In the genomic region with DNA sequence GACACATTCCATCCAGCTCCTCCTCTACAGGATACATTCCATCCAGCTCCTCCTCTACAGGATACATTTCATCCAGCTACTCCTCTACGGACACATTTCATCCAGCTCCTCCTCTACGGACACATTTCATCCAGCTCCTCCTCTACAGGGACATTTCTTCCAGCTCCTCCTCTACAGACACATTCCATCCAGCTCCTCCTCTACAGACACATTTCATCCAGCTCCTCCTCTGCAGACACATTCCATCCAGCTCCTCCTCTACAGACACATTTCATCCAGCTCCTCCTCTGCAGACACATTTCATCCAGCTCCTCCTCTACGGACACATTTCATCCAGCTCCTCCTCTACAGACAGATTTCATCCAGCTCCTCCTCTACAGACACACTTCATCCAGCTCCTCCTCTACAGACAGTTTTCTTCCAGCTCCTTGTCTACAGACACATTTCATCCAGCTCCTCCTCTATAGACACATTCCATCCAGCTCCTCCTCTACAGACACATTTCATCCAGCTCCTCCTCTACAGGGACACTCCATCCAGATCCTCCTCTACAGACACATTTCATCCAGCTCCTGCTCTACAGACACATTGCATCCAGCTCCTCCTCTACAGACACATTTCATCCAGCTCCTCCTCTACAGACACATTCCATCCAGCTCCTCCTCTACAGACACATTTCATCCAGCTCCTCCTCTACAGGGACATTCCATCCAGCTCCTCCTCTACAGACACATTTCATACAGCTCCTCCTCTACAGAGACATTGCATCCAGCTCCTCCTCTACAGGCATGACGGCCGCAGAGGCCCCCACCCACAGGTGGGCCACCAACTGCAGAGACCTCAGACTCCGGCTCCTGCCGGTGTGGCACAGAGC, we compare ENCODE assay signal across 11 cellular contexts. TPM values are rescaled to one million over a fixed set of nuclear protein-coding genes. Genes with fewer than 3 reads are reported as not detected.
DNase-seq lines count a peak whose midpoint lies in the region; ATAC-seq, FAIRE-seq and TF ChIP-seq lines count a peak whose summit lies in the region.
"Not testable (repeated sequence)": the region's sequence is repeated elsewhere in the genome, so short reads cannot be mapped to it uniquely, and the experiment has no call there.
"Had no signal": no experiment of that assay in that cellular context is flagged by ENCODE, and none has a peak within 500 bp of the region (broad histone marks: within the 10 kb centered on the region; RNA-seq: fewer than 3 reads in every experiment).

No MANE protein-coding gene starts in this region.

- H3K27ac Mint-ChIP-seq in WTC11 (peak overlapping the region; percentile 95), MCF 10A (ENCODE audit: low read depth, unreplicated experiment) (peak overlapping the region; percentile 23), progenitor cell of endocrine pancreas (peak overlapping the region; percentile 56)

- H3K27ac ChIP-seq in fibroblast of lung (ENCODE audit: insufficient read depth, low read length); HepG2 (ENCODE audit: extremely low read length, insufficient read depth, low read length): not testable (repeated sequence)

- TSS peak; percentile 72 for BruUV-seq in MCF 10A (replicated peaks; lab: Mats Ljungman, UMichigan)
- not testable (repeated sequence) for BruUV-seq in HepG2 (replicated peaks; lab: Mats Ljungman, UMichigan)

- not testable (repeated sequence) for H3K9me3 ChIP-seq in fibroblast of lung (ENCODE audit: control insufficient read depth, insufficient read depth, low read depth, low read length); HepG2 (ENCODE audit: low read length)

- CTCF ChIA-PET in WTC11 (lab: Charles Lee), result interaction anchor here (1.5 kb wide), 1 partner anchor 52 kb away, joined by 6 read pairs; no protein-coding TSS in a partner anchor
- CTCF ChIA-PET in MCF 10A (lab: Yijun Ruan, JAX), result interaction anchor here (0.5 to 1.3 kb wide), 8 partner anchors 15 to 440 kb away, joined by 3 to 6 read pairs (median 4); no protein-coding TSS in a partner anchor
- CTCF ChIA-PET in HepG2 (lab: Yijun Ruan, JAX; ENCODE audit: low intra/inter-chr PET ratio, low total read pairs), result not testable (repeated sequence)

- in situ Hi-C loops in HepG2 (cut with HindIII; ENCODE audit: extremely low pct_ligation_motif_present, low pct_unique_long_range_greater_than_20kb), result not testable (repeated sequence)

- H3K27me3 ChIP-seq in fibroblast of lung (ENCODE audit: control insufficient read depth, insufficient read depth, low read length); HepG2 (ENCODE audit: control insufficient read depth in 1 of 2, insufficient read depth in 2 of 2, low read length in 2 of 2): not testable (repeated sequence)

- peaks cover 69% of the 10 kb centered on the region for H3K36me3 Mint-ChIP-seq in WTC11
- peaks cover 50% of the 10 kb centered on the region for H3K36me3 Mint-ChIP-seq in MCF 10A (ENCODE audit: insufficient read depth, unreplicated experiment)
- H3K36me3 Mint-ChIP-seq in progenitor cell of endocrine pancreas (ENCODE audit: insufficient read depth), result peaks cover 16% of the 10 kb centered on the region

- not testable (repeated sequence) for TF ChIP-seq RAD21 in HepG2 (CRISPR knock-in tag; IDR thresholded peaks at IDR 0.05)

- H4K20me1 ChIP-seq in fibroblast of lung (ENCODE audit: control insufficient read depth, extremely low read depth, insufficient read depth, low read length), result not testable (repeated sequence)
- H4K20me1 ChIP-seq in HepG2 (ENCODE audit: insufficient read depth, low read length), result peaks cover 24% of the 10 kb centered on the region

- H3K4me2 ChIP-seq in fibroblast of lung (ENCODE audit: extremely low read depth, insufficient read depth, low read length), result peak overlapping the region; percentile 13
- not testable (repeated sequence) for H3K4me2 ChIP-seq in HepG2 (ENCODE audit: low read depth, low read length)

- not testable (repeated sequence) for H3K9ac ChIP-seq in fibroblast of lung (ENCODE audit: insufficient read depth, low read length); HepG2 (ENCODE audit: insufficient read depth, low read depth, low read length)

- not testable (repeated sequence) for TF ChIP-seq POLR2A in HepG2 (IDR thresholded peaks at IDR 0.05; ENCODE audit: insufficient read depth in 1 of 2, low read depth in 2 of 2, low read length in 2 of 2)

- intact Hi-C loops in MCF 10A (cut with micrococcal nuclease); HepG2 (cut with micrococcal nuclease; ENCODE audit: unreplicated experiment): not testable (repeated sequence)

- H3K36me3 ChIP-seq in fibroblast of lung (ENCODE audit: control insufficient read depth, insufficient read depth, low read length) (peaks cover 20% of the 10 kb centered on the region), HepG2 (replicated peaks in 1 of 2; ENCODE audit: control insufficient read depth in 1 of 2, insufficient read depth in 2 of 2, low read length in 2 of 2) (peaks cover 27 to 37% of the 10 kb centered on the region in 2 experiments; a peak in 4 of 5 replicates)

- 52% methylated on average over 7 of the region's 7 CpGs for WGBS in HepG2 (ENCODE audit: low lambda C conversion rate)

- not testable (repeated sequence) for H3K4me3 ChIP-seq in fibroblast of lung (replicated peaks in 1 of 4; ENCODE audit: control extremely low read depth in 1 of 4, insufficient read depth in 1 of 4, low read depth in 3 of 4, low read length in 4 of 4); HepG2 (replicated peaks in 1 of 3; ENCODE audit: insufficient read depth in 1 of 3, low read depth in 2 of 3, low read length in 3 of 3)

- FAIRE-seq in G401.6 (lab: Jason Lieb, UNC), result peak; percentile 95
- FAIRE-seq in HepG2 (lab: Jason Lieb, UNC), result not testable (repeated sequence)

- not testable (repeated sequence) for H2AFZ ChIP-seq in fibroblast of lung (ENCODE audit: low read length); HepG2 (ENCODE audit: low read length)

- not testable (repeated sequence) for H3K4me1 ChIP-seq in fibroblast of lung (ENCODE audit: control insufficient read depth, extremely low read depth, insufficient read depth, low read length)
- peaks cover 28% of the 10 kb centered on the region for H3K4me1 ChIP-seq in HepG2 (ENCODE audit: insufficient read depth, low read length)

- peak; percentile 10 for DNase-seq in 8988T
- peak; percentile 70 for DNase-seq in M059J (ENCODE audit: low read depth)
- not testable (repeated sequence) for DNase-seq in WTC11 (ENCODE audit: low spot score); progenitor cell of endocrine pancreas (ENCODE audit: low spot score, unreplicated experiment)
- peak; percentile 47 for DNase-seq in MCF 10A (ENCODE audit: unreplicated experiment)
- DNase-seq in fibroblast of lung (ENCODE audit: low read depth in 2 of 2), result peak; percentile 17 to 29
- DNase-seq in HepG2 (ENCODE audit: low spot score), result peak; percentile 51

- not testable (repeated sequence) for TF ChIP-seq EP300 in HepG2 (IDR thresholded peaks at IDR 0.05; ENCODE audit: low read depth in 2 of 2, low read length in 2 of 2); HepG2 (CRISPR knock-in tag; IDR thresholded peaks at IDR 0.05; ENCODE audit: borderline replicate concordance)

- H3K4me3 Mint-ChIP-seq in WTC11; MCF 10A (ENCODE audit: unreplicated experiment); progenitor cell of endocrine pancreas (ENCODE audit: low read depth): not testable (repeated sequence)

- not testable (repeated sequence) for H3K9me3 Mint-ChIP-seq in WTC11; progenitor cell of endocrine pancreas (ENCODE audit: low read depth)
- H3K9me3 Mint-ChIP-seq in MCF 10A (ENCODE audit: unreplicated experiment), result peaks cover 17% of the 10 kb centered on the region

- POLR2A ChIA-PET in WTC11 (lab: Charles Lee), result not testable (repeated sequence)
- POLR2A ChIA-PET in MCF 10A (lab: Yijun Ruan, JAX), result interaction anchor here (0.6 to 3.6 kb wide), 6 partner anchors 14 to 1233 kb away, joined by 3 to 18 read pairs (median 4); no protein-coding TSS in a partner anchor
- POLR2A ChIA-PET in HepG2 (lab: Yijun Ruan, JAX), result interaction anchor here (0.9 to 3.1 kb wide), 3 partner anchors 13 to 19 kb away, joined by 3 to 12 read pairs (median 3); partner anchors contain the start of gene CLPTM1L

- H3K79me2 ChIP-seq in fibroblast of lung (ENCODE audit: control insufficient read depth, insufficient read depth, low read length); HepG2 (ENCODE audit: insufficient read depth, low read length): not testable (repeated sequence)

- H3K4me1 Mint-ChIP-seq in WTC11; progenitor cell of endocrine pancreas (ENCODE audit: low read depth): not testable (repeated sequence)
- H3K4me1 Mint-ChIP-seq in MCF 10A (ENCODE audit: insufficient read depth, unreplicated experiment), result peaks cover 47% of the 10 kb centered on the region

- not testable (repeated sequence) for ATAC-seq in WTC11, HepG2

- H3K27me3 Mint-ChIP-seq in WTC11 (ENCODE audit: low read depth); MCF 10A (ENCODE audit: insufficient read depth, unreplicated experiment); progenitor cell of endocrine pancreas: not testable (repeated sequence)

- not testable (repeated sequence) for TF ChIP-seq CTCF in WTC11 (IDR thresholded peaks at IDR 0.05); MCF 10A (IDR thresholded peaks at IDR 0.05; ENCODE audit: unreplicated experiment); fibroblast of lung (conservative IDR thresholded peaks at IDR 0.05 in 1 of 2, IDR thresholded peaks at IDR 0.05 in 1 of 2; ENCODE audit: low read depth in 1 of 2, low read length in 2 of 2); HepG2 (CRISPR knock-in tag; IDR thresholded peaks at IDR 0.05); progenitor cell of endocrine pancreas (IDR thresholded peaks at IDR 0.05; ENCODE audit: unreplicated experiment)

RNA-seq across cellular contexts. Expression of gene CLPTM1L, which starts 16.4 kb away (rescaled TPM):
- total RNA-seq in M059J (2014; rRNA removed; shearing (Covaris generic)), result 150 and 262 TPM in 2 replicates
- 73.4 to 92.8 TPM (median 73.8 TPM) in 3 replicates for total RNA-seq in WTC11 (2021)
- total RNA-seq in MCF 10A (2022), result 116 and 128 TPM in 2 replicates
- total RNA-seq in fibroblast of lung, result 189 and 215 TPM in 2 replicates
- polyA plus RNA-seq in fibroblast of lung, result 89.3 and 99.2 TPM in 2 replicates
- polyA plus RNA-seq in fibroblast of lung (2012), result 57.3 and 69.6 TPM in 2 replicates
- polyA minus RNA-seq in fibroblast of lung (ENCODE audit: low replicate concordance), result 122 and 295 TPM in 2 replicates
- total RNA-seq in HepG2 (2016; rRNA removed; fragmentation: Illumina TruSeq; extraction: Trizol), result 65.4 and 124 TPM in 2 replicates
- total RNA-seq in HepG2 (2016; cell fraction: cytosol; rRNA removed; fragmentation: Illumina TruSeq; extraction: Trizol; ENCODE audit: low read depth), result 165 and 166 TPM in 2 replicates
- 72.1 and 131 TPM in 2 replicates for total RNA-seq in HepG2 (2016; cell fraction: insoluble cytoplasmic fraction; rRNA removed; fragmentation: Illumina TruSeq; extraction: Trizol)
- total RNA-seq in HepG2 (2016; cell fraction: membrane; rRNA removed; fragmentation: Illumina TruSeq; extraction: Trizol), result 271 and 285 TPM in 2 replicates
- 76.4 and 77.0 TPM in 2 replicates for total RNA-seq in HepG2 (2016; cell fraction: nucleus; rRNA removed; fragmentation: Illumina TruSeq; extraction: Trizol)
- polyA plus RNA-seq in HepG2 (2011; rRNA removed), result 80.3 and 99.3 TPM in 2 replicates
- polyA plus RNA-seq in HepG2 (2011; cell fraction: cytosol; rRNA removed), result 102 and 119 TPM in 2 replicates
- 99.8 and 103 TPM in 2 replicates for polyA plus RNA-seq in HepG2 (2011; cell fraction: nucleus; rRNA removed)
- polyA plus RNA-seq in HepG2 (2012), result 43.6 and 60.3 TPM in 2 replicates
- polyA plus RNA-seq in HepG2 (2016; cell fraction: cytosol; fragmentation: Illumina TruSeq; extraction: Trizol; ENCODE audit: low read depth), result 124 and 168 TPM in 2 replicates
- polyA plus RNA-seq in HepG2 (2016; cell fraction: insoluble cytoplasmic fraction; fragmentation: Illumina TruSeq; extraction: Trizol; ENCODE audit: low read depth), result 83.6 and 94.2 TPM in 2 replicates
- 184 and 217 TPM in 2 replicates for polyA plus RNA-seq in HepG2 (2016; cell fraction: membrane; fragmentation: Illumina TruSeq; extraction: Trizol; ENCODE audit: low read depth)
- 147 and 155 TPM in 2 replicates for polyA plus RNA-seq in HepG2 (2016; cell fraction: nucleus; fragmentation: Illumina TruSeq; extraction: Trizol; ENCODE audit: insufficient read depth, low read depth)
- polyA minus RNA-seq in HepG2 (2011; rRNA and poly(A)+ RNA removed; ENCODE audit: low replicate concordance), result 281 and 712 TPM in 2 replicates
- polyA minus RNA-seq in HepG2 (2011; cell fraction: cytosol; rRNA and poly(A)+ RNA removed), result 45.2 and 56.5 TPM in 2 replicates
- polyA minus RNA-seq in HepG2 (2011; cell fraction: nucleus; rRNA and poly(A)+ RNA removed), result 37.0 and 46.2 TPM in 2 replicates
- total RNA-seq in progenitor cell of endocrine pancreas, result 90.3 and 95.4 TPM in 2 replicates

RNA-seq across cellular contexts. Expression of gene TERT, which starts 33.6 kb away (rescaled TPM):
- 0.62 TPM in 1 of 2 replicates, not detected in the other for total RNA-seq in M059J (2014; rRNA removed; shearing (Covaris generic))
- total RNA-seq in WTC11 (2021), result 40.4 to 42.9 TPM (median 40.5 TPM) in 3 replicates
- total RNA-seq in MCF 10A (2022), result 0.16 TPM in 1 of 2 replicates, not detected in the other
- not detected in 2 replicates for total RNA-seq in fibroblast of lung
- polyA plus RNA-seq in fibroblast of lung, result not detected in 2 replicates
- polyA plus RNA-seq in fibroblast of lung (2012), result not detected in 2 replicates
- polyA minus RNA-seq in fibroblast of lung (ENCODE audit: low replicate concordance), result not detected in 2 replicates
- total RNA-seq in HepG2 (2016; rRNA removed; fragmentation: Illumina TruSeq; extraction: Trizol), result 1.2 and 5.9 TPM in 2 replicates
- total RNA-seq in HepG2 (2016; cell fraction: cytosol; rRNA removed; fragmentation: Illumina TruSeq; extraction: Trizol; ENCODE audit: low read depth), result 6.1 and 7.1 TPM in 2 replicates
- total RNA-seq in HepG2 (2016; cell fraction: insoluble cytoplasmic fraction; rRNA removed; fragmentation: Illumina TruSeq; extraction: Trizol), result 1.7 and 5.8 TPM in 2 replicates
- 3.3 and 3.7 TPM in 2 replicates for total RNA-seq in HepG2 (2016; cell fraction: membrane; rRNA removed; fragmentation: Illumina TruSeq; extraction: Trizol)
- total RNA-seq in HepG2 (2016; cell fraction: nucleus; rRNA removed; fragmentation: Illumina TruSeq; extraction: Trizol), result 7.1 and 8.7 TPM in 2 replicates
- 3.5 and 4.3 TPM in 2 replicates for polyA plus RNA-seq in HepG2 (2011; rRNA removed)
- 0.68 and 2.0 TPM in 2 replicates for polyA plus RNA-seq in HepG2 (2011; cell fraction: cytosol; rRNA removed)
- 28.2 and 42.3 TPM in 2 replicates for polyA plus RNA-seq in HepG2 (2011; cell fraction: nucleus; rRNA removed)
- 1.7 and 2.9 TPM in 2 replicates for polyA plus RNA-seq in HepG2 (2012)
- polyA plus RNA-seq in HepG2 (2016; cell fraction: cytosol; fragmentation: Illumina TruSeq; extraction: Trizol; ENCODE audit: low read depth), result 0.62 and 0.99 TPM in 2 replicates
- polyA plus RNA-seq in HepG2 (2016; cell fraction: insoluble cytoplasmic fraction; fragmentation: Illumina TruSeq; extraction: Trizol; ENCODE audit: low read depth), result 1.6 and 2.5 TPM in 2 replicates
- polyA plus RNA-seq in HepG2 (2016; cell fraction: membrane; fragmentation: Illumina TruSeq; extraction: Trizol; ENCODE audit: low read depth), result 1.4 and 1.5 TPM in 2 replicates
- 24.5 and 26.8 TPM in 2 replicates for polyA plus RNA-seq in HepG2 (2016; cell fraction: nucleus; fragmentation: Illumina TruSeq; extraction: Trizol; ENCODE audit: insufficient read depth, low read depth)
- 0.30 and 3.4 TPM in 2 replicates for polyA minus RNA-seq in HepG2 (2011; rRNA and poly(A)+ RNA removed; ENCODE audit: low replicate concordance)
- 1.9 and 2.0 TPM in 2 replicates for polyA minus RNA-seq in HepG2 (2011; cell fraction: cytosol; rRNA and poly(A)+ RNA removed)
- polyA minus RNA-seq in HepG2 (2011; cell fraction: nucleus; rRNA and poly(A)+ RNA removed), result 4.0 and 6.4 TPM in 2 replicates
- 3.5 and 4.3 TPM in 2 replicates for total RNA-seq in progenitor cell of endocrine pancreas
- total RNA-seq: heart right ventricle, mucosa of gallbladder had no signal
- polyA plus RNA-seq: heart right ventricle, IgD-negative memory B cell had no signal

Comparison
In these comparisons a context has a peak if more than half of its experiments do, and no peak if none do; other contexts are left out.
1. H3K27ac Mint-ChIP-seq: peak in every context shown above with its lines; median percentile 95 in WTC11; 56 in progenitor cell of endocrine pancreas; 23 in MCF 10A.